Comparison of ENCODE assay signal across 9 cellular contexts in the genomic region with DNA sequence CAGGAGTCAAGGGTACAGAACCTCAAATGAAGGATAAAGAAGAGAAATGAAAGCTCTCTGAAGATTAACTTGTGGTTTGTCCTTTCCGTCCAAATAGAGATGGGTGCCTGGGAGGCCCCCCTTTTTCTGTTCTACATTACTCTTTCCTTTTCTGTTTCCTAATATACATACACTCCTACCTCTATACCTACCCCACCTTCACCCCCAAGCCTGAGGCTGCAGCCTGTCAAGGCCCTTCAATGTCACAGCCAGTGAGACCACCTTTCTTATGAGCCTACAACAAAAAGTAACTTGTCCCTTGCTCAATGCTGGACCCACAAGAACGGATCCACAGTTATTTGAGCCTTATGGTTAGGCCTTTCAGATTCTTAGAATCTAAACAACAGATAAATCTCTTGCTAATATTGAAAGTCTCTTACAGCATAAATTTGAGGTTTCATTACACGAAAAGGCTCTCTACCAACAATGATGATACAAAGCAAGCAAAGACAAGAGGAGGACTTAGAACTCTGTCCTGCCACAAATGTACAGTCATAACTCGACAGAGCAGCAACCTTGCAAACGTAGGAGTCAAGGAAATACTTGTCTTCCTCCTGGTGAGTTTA. TPM values are rescaled to one million over a fixed set of nuclear protein-coding genes. Genes with fewer than 3 reads are reported as not detected.
DNase-seq lines count a peak whose midpoint lies in the region; ATAC-seq and TF ChIP-seq lines count a peak whose summit lies in the region.
"Had no signal": no experiment of that assay in that cellular context is flagged by ENCODE, and none has a peak within 500 bp of the region (broad histone marks: within the 10 kb centered on the region; RNA-seq: fewer than 3 reads in every experiment).

No MANE protein-coding gene starts in this region.

- ATAC-seq in GM19035 (IDR thresholded peaks at IDR 0.05; ENCODE audit: unreplicated experiment) (peak; percentile 41), HG02798 (IDR thresholded peaks at IDR 0.05; ENCODE audit: poor library complexity, unreplicated experiment) (peak; percentile 49), SK-N-SH treated with all-trans-retinoic acid at 6 μM for 48 hours (no peak)

- no peaks in the 10 kb centered on the region for H3K27me3 ChIP-seq in Peyer's patch

- H3K4me1 Mint-ChIP-seq in chondrocyte (ENCODE audit: low read depth), result peaks cover 9% of the 10 kb centered on the region

- TF ChIP-seq POLR2A in Peyer's patch (IDR thresholded peaks at IDR 0.05), result no peak

- no peaks in the 10 kb centered on the region for H3K36me3 Mint-ChIP-seq in chondrocyte (ENCODE audit: low read depth)

- no peaks in the 10 kb centered on the region for H3K9me3 ChIP-seq in Peyer's patch

- TF ChIP-seq CTCF in Peyer's patch (IDR thresholded peaks at IDR 0.05), result no peak
- no peak for TF ChIP-seq CTCF in chondrocyte (IDR thresholded peaks at IDR 0.05)

- H3K27me3 Mint-ChIP-seq in chondrocyte (ENCODE audit: low read depth), result peaks cover 41% of the 10 kb centered on the region

- no peak overlapping the region for H3K4me3 ChIP-seq in Peyer's patch

- peaks cover 0 to 19% (median 10%) of the 10 kb centered on the region in 4 donors for H3K4me1 ChIP-seq in Peyer's patch

- DNase-seq in Peyer's patch, result peak in 1 of 3 donors; percentile 57
- peak; percentile 19 for DNase-seq in stimulated activated CD4-positive, alpha-beta T cell treated with anti-CD3 and anti-CD28 coated beads, Interleukin-4, amount 100 ng/mL, for 1 hour
- DNase-seq in NCI-H1092 treated with DMSO at 0.1 percent for 48 hours (lab: John Stamatoyannopoulos, UW), result no peak
- no peak for DNase-seq in LoVo (ENCODE audit: low spot score)
- DNase-seq in chondrocyte (ENCODE audit: low spot score), result no peak

- H3K4me3 Mint-ChIP-seq in chondrocyte (ENCODE audit: unreplicated experiment), result no peak overlapping the region

- H3K27ac Mint-ChIP-seq in chondrocyte (ENCODE audit: unreplicated experiment), result no peak overlapping the region

- H3K9me3 Mint-ChIP-seq in chondrocyte (ENCODE audit: low read depth), result no peaks in the 10 kb centered on the region

- H3K36me3 ChIP-seq in Peyer's patch, result no peaks in the 10 kb centered on the region

- H3K27ac ChIP-seq in Peyer's patch, result peak overlapping the region; percentile 7 to 75 (median 35)

TF ChIP-seq in SK-N-SH treated with all-trans-retinoic acid at 6 μM for 48 hours, 23 proteins besides CTCF, POLR2A, EP300 and RAD21:
- TF ChIP-seq ZNF8 (CRISPR knock-in tag; IDR thresholded peaks at IDR 0.05) (no peak), ARNTL (CRISPR knock-in tag; IDR thresholded peaks at IDR 0.05; ENCODE audit: borderline replicate concordance, low read depth) (no peak), BACH2 (CRISPR knock-in tag; IDR thresholded peaks at IDR 0.05; ENCODE audit: borderline replicate concordance) (no peak), ESRRG (CRISPR knock-in tag; IDR thresholded peaks at IDR 0.05) (no peak), OSR1 (CRISPR knock-in tag; IDR thresholded peaks at IDR 0.05) (no peak), ZFP30 (CRISPR knock-in tag; IDR thresholded peaks at IDR 0.05) (no peak), PPARA (CRISPR knock-in tag; IDR thresholded peaks at IDR 0.05; ENCODE audit: borderline replicate concordance) (no peak), ZNF565 (CRISPR knock-in tag; conservative IDR thresholded peaks at IDR 0.05; ENCODE audit: low read depth) (no peak), ZC3H10 (CRISPR knock-in tag; IDR thresholded peaks at IDR 0.05) (no peak), ZNF70 (CRISPR knock-in tag; IDR thresholded peaks at IDR 0.05) (no peak), TCF4 (CRISPR knock-in tag; IDR thresholded peaks at IDR 0.05; ENCODE audit: borderline replicate concordance) (no peak), ISL1 (CRISPR knock-in tag; IDR thresholded peaks at IDR 0.05) (no peak), SNAI2 (CRISPR knock-in tag; IDR thresholded peaks at IDR 0.05) (no peak), GLIS3 (CRISPR knock-in tag; IDR thresholded peaks at IDR 0.05) (no peak)
- TF ChIP-seq, protein P1, sequence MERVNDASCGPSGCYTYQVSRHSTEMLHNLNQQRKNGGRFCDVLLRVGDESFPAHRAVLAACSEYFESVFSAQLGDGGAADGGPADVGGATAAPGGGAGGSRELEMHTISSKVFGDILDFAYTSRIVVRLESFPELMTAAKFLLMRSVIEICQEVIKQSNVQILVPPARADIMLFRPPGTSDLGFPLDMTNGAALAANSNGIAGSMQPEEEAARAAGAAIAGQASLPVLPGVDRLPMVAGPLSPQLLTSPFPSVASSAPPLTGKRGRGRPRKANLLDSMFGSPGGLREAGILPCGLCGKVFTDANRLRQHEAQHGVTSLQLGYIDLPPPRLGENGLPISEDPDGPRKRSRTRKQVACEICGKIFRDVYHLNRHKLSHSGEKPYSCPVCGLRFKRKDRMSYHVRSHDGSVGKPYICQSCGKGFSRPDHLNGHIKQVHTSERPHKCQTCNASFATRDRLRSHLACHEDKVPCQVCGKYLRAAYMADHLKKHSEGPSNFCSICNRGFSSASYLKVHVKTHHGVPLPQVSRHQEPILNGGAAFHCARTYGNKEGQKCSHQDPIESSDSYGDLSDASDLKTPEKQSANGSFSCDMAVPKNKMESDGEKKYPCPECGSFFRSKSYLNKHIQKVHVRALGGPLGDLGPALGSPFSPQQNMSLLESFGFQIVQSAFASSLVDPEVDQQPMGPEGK (CRISPR knock-in tag; IDR thresholded peaks at IDR 0.05; ENCODE audit: borderline replicate concordance), result no peak
- TF ChIP-seq, protein P2, sequence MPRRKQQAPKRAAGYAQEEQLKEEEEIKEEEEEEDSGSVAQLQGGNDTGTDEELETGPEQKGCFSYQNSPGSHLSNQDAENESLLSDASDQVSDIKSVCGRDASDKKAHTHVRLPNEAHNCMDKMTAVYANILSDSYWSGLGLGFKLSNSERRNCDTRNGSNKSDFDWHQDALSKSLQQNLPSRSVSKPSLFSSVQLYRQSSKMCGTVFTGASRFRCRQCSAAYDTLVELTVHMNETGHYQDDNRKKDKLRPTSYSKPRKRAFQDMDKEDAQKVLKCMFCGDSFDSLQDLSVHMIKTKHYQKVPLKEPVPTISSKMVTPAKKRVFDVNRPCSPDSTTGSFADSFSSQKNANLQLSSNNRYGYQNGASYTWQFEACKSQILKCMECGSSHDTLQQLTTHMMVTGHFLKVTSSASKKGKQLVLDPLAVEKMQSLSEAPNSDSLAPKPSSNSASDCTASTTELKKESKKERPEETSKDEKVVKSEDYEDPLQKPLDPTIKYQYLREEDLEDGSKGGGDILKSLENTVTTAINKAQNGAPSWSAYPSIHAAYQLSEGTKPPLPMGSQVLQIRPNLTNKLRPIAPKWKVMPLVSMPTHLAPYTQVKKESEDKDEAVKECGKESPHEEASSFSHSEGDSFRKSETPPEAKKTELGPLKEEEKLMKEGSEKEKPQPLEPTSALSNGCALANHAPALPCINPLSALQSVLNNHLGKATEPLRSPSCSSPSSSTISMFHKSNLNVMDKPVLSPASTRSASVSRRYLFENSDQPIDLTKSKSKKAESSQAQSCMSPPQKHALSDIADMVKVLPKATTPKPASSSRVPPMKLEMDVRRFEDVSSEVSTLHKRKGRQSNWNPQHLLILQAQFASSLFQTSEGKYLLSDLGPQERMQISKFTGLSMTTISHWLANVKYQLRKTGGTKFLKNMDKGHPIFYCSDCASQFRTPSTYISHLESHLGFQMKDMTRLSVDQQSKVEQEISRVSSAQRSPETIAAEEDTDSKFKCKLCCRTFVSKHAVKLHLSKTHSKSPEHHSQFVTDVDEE (CRISPR knock-in tag; IDR thresholded peaks at IDR 0.05), result no peak
- TF ChIP-seq, protein P3, sequence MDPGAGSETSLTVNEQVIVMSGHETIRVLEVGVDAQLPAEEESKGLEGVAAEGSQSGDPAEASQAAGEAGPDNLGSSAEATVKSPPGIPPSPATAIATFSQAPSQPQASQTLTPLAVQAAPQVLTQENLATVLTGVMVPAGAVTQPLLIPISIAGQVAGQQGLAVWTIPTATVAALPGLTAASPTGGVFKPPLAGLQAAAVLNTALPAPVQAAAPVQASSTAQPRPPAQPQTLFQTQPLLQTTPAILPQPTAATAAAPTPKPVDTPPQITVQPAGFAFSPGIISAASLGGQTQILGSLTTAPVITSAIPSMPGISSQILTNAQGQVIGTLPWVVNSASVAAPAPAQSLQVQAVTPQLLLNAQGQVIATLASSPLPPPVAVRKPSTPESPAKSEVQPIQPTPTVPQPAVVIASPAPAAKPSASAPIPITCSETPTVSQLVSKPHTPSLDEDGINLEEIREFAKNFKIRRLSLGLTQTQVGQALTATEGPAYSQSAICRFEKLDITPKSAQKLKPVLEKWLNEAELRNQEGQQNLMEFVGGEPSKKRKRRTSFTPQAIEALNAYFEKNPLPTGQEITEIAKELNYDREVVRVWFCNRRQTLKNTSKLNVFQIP (CRISPR knock-in tag; IDR thresholded peaks at IDR 0.05; ENCODE audit: borderline replicate concordance, low read depth), result no peak
- TF ChIP-seq, protein P4, sequence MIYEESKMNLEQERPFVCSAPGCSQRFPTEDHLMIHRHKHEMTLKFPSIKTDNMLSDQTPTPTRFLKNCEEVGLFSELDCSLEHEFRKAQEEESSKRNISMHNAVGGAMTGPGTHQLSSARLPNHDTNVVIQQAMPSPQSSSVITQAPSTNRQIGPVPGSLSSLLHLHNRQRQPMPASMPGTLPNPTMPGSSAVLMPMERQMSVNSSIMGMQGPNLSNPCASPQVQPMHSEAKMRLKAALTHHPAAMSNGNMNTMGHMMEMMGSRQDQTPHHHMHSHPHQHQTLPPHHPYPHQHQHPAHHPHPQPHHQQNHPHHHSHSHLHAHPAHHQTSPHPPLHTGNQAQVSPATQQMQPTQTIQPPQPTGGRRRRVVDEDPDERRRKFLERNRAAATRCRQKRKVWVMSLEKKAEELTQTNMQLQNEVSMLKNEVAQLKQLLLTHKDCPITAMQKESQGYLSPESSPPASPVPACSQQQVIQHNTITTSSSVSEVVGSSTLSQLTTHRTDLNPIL (CRISPR knock-in tag; IDR thresholded peaks at IDR 0.05; ENCODE audit: low read depth), result no peak
TF ChIP-seq in SK-N-SH treated with all-trans-retinoic acid at 6 μM for 48 hours: peak in this region for 0.

RNA-seq across cellular contexts. Expression of a gene that starts 4.1 kb away (rescaled TPM):
- 100 to 1,000 TPM in 1 of 4 donors, 10 to 100 TPM in 1, 1 to 10 TPM in 2; 7.4 to 102 (median 10.8) TPM for total RNA-seq in Peyer's patch
- total RNA-seq in chondrocyte, result not detected in 3 replicates

RNA-seq across cellular contexts. Expression of a gene that starts 32.6 kb away (rescaled TPM):
- total RNA-seq in Peyer's patch (1 to 10 TPM in 3 of 4 donors, under 1 TPM in 1; 0.83 to 1.9 (median 1.8) TPM), chondrocyte (1.2 to 1.6 TPM (median 1.4 TPM) in 3 replicates)

RNA-seq across cellular contexts. Expression of a gene that starts 47.1 kb away (rescaled TPM):
- total RNA-seq in Peyer's patch (1 to 10 TPM in 3 of 4 donors, not detected in 1; 4.2 to 8.6 (median 5.8) TPM), chondrocyte (not detected in 3 replicates)

RNA-seq across cellular contexts. Expression of a gene that starts 54.2 kb away (rescaled TPM):
- 10 to 100 TPM in 3 of 4 donors, 1 to 10 TPM in 1; 9.9 to 66.4 (median 52.2) TPM for total RNA-seq in Peyer's patch
- total RNA-seq in chondrocyte, result 0.13 to 0.25 TPM in 2 of 3 replicates, not detected in the other
- total RNA-seq: T-helper 2 cell treated with Interferon-gamma antibody and Interleukin-4, amounts not matched to agents 100 ng/mL and 5 ng/mL, for 36 hours had no signal
